1 cellular context compared by ENCODE assay signal in genomic region chr12:110366474-110367208, GRCh38.
TF ChIP-seq lines count a peak whose summit lies in the region.

No MANE protein-coding gene starts in this region.

TF ChIP-seq in GM23338, 12 proteins besides CTCF, POLR2A, EP300 and RAD21 (continued from another document):
- TF ChIP-seq ETS1 (IDR thresholded peaks at IDR 0.05): no peak
